ENCODE assay signal across 1 cellular context in the genomic region with DNA sequence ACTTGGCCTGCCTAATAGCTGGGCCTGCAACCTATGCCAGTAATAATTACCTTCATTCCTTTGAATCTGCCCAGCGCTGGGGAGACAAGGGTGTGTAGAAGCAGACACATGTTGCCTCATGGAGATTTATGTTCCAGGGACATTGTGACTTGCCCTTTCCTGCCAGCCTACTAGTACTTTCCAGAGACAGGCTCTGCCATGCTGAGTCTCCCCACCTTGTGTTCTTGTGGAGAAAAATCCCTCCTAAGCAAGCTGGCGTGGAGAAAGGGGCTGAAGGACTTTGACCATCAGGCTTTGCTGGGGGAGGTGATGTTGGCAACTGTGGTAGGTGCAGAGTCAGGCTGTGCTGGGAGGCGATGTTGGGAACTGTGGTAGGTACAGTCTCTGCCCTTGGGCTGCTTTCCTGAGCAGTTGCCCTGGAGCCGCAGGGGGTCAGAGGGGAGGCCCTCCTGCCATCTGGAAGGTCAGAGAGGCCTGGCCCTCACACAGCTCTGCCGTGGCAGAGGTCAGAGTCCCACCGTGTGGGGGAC.
TF ChIP-seq lines count a peak whose summit lies in the region.

No MANE protein-coding gene starts in this region.

TF ChIP-seq in HEK293, 187 proteins besides CTCF, POLR2A, EP300 and RAD21 (continued from another document):
- TF ChIP-seq, protein P1, sequence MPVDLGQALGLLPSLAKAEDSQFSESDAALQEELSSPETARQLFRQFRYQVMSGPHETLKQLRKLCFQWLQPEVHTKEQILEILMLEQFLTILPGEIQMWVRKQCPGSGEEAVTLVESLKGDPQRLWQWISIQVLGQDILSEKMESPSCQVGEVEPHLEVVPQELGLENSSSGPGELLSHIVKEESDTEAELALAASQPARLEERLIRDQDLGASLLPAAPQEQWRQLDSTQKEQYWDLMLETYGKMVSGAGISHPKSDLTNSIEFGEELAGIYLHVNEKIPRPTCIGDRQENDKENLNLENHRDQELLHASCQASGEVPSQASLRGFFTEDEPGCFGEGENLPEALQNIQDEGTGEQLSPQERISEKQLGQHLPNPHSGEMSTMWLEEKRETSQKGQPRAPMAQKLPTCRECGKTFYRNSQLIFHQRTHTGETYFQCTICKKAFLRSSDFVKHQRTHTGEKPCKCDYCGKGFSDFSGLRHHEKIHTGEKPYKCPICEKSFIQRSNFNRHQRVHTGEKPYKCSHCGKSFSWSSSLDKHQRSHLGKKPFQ (tag by site-specific recombination; IDR thresholded peaks at IDR 0.05), result no peak
- TF ChIP-seq ZNF585B (tag by site-specific recombination; IDR thresholded peaks at IDR 0.05) (no peak), ZNF423 (tag by site-specific recombination; IDR thresholded peaks at IDR 0.05) (no peak), ZFP3 (tag by site-specific recombination; IDR thresholded peaks at IDR 0.05; ENCODE audit: low read depth) (no peak), ZNF600 (tag by site-specific recombination; IDR thresholded peaks at IDR 0.05) (0 out of 2 replicates have a peak, but pooled peaks have one; percentile 34), SCRT2 (tag by site-specific recombination; IDR thresholded peaks at IDR 0.05) (peak; percentile 62; the same call in 1 of the 2 replicates), GLIS1 (tag by site-specific recombination; IDR thresholded peaks at IDR 0.05) (peak; percentile 95), TSHZ1 (tag by site-specific recombination; IDR thresholded peaks at IDR 0.05; ENCODE audit: borderline replicate concordance) (no peak), ZNF239 (tag by site-specific recombination; IDR thresholded peaks at IDR 0.05) (no peak), FEZF1 (tag by site-specific recombination; IDR thresholded peaks at IDR 0.05) (peak; percentile 63), ZIC2 (tag by site-specific recombination; IDR thresholded peaks at IDR 0.05) (peak; percentile 81), ZNF555 (tag by site-specific recombination; conservative IDR thresholded peaks at IDR 0.05) (no peak), ZNF37A (tag by site-specific recombination; IDR thresholded peaks at IDR 0.05) (no peak), ZEB2 (tag by site-specific recombination; IDR thresholded peaks at IDR 0.05) (no peak), GLIS2 (tag by site-specific recombination; IDR thresholded peaks at IDR 0.05) (peak; percentile 52), ZNF580 (tag by site-specific recombination; IDR thresholded peaks at IDR 0.05) (no peak), SP7 (tag by site-specific recombination; IDR thresholded peaks at IDR 0.05) (0 out of 2 replicates have a peak, but pooled peaks have one; percentile 16), ZNF266 (tag by site-specific recombination; IDR thresholded peaks at IDR 0.05; ENCODE audit: low read depth) (no peak), ZNF394 (tag by site-specific recombination; IDR thresholded peaks at IDR 0.05; ENCODE audit: borderline replicate concordance) (no peak)
- TF ChIP-seq, protein P2, sequence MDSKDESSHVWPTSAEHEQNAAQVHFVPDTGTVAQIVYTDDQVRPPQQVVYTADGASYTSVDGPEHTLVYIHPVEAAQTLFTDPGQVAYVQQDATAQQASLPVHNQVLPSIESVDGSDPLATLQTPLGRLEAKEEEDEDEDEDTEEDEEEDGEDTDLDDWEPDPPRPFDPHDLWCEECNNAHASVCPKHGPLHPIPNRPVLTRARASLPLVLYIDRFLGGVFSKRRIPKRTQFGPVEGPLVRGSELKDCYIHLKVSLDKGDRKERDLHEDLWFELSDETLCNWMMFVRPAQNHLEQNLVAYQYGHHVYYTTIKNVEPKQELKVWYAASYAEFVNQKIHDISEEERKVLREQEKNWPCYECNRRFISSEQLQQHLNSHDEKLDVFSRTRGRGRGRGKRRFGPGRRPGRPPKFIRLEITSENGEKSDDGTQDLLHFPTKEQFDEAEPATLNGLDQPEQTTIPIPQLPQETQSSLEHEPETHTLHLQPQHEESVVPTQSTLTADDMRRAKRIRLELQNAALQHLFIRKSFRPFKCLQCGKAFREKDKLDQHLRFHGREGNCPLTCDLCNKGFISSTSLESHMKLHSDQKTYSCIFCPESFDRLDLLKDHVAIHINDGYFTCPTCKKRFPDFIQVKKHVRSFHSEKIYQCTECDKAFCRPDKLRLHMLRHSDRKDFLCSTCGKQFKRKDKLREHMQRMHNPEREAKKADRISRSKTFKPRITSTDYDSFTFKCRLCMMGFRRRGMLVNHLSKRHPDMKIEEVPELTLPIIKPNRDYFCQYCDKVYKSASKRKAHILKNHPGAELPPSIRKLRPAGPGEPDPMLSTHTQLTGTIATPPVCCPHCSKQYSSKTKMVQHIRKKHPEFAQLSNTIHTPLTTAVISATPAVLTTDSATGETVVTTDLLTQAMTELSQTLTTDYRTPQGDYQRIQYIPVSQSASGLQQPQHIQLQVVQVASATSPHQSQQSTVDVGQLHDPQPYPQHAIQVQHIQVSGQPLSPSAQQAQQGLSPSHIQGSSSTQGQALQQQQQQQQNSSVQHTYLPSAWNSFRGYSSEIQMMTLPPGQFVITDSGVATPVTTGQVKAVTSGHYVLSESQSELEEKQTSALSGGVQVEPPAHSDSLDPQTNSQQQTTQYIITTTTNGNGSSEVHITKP (tag by site-specific recombination; IDR thresholded peaks at IDR 0.05), result no peak
- TF ChIP-seq, protein P3, sequence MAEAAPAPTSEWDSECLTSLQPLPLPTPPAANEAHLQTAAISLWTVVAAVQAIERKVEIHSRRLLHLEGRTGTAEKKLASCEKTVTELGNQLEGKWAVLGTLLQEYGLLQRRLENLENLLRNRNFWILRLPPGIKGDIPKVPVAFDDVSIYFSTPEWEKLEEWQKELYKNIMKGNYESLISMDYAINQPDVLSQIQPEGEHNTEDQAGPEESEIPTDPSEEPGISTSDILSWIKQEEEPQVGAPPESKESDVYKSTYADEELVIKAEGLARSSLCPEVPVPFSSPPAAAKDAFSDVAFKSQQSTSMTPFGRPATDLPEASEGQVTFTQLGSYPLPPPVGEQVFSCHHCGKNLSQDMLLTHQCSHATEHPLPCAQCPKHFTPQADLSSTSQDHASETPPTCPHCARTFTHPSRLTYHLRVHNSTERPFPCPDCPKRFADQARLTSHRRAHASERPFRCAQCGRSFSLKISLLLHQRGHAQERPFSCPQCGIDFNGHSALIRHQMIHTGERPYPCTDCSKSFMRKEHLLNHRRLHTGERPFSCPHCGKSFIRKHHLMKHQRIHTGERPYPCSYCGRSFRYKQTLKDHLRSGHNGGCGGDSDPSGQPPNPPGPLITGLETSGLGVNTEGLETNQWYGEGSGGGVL (tag by site-specific recombination; IDR thresholded peaks at IDR 0.05), result no peak
- TF ChIP-seq, protein P4, sequence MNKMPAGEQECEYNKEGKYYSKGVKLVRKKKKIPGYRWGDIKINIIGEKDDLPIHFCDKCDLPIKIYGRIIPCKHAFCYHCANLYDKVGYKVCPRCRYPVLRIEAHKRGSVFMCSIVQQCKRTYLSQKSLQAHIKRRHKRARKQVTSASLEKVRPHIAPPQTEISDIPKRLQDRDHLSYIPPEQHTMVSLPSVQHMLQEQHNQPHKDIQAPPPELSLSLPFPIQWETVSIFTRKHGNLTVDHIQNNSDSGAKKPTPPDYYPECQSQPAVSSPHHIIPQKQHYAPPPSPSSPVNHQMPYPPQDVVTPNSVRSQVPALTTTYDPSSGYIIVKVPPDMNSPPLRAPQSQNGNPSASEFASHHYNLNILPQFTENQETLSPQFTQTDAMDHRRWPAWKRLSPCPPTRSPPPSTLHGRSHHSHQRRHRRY (tag by site-specific recombination; IDR thresholded peaks at IDR 0.05), result no peak
